In the genomic region with DNA sequence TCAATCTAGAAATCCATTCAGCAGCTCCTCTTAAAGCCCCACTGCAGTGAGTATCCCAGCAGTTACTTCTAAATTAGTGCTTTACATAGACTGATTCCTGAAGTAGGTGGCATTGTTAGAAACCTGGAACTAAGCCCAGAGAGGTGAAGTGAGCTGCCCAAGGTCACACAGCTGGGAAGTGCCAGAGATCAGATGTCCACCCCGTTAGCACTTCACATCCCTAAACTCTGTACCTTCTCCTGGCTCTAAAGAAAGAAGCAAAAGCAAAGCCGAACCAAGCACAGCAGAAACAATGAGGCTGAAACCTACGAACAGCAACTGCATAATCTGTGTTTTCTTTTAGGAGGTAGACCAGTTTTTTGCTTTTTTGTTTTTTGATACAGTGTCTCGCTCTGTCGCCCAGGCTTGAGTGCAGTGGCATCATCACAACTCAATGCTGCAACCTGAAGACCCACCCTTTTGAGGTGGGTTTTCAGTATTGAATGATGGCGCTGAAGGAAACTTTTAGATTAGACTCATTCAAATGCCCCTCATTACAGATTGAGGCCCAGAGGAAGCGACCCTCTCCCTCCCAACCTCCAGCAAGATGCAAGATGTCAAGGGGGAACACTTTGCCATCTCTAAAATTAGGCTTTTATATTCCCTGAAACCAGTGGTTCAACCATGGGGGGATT, we compare ENCODE assay signal across 9 cellular contexts. TPM values are rescaled to one million over a fixed set of nuclear protein-coding genes. Genes with fewer than 3 reads are reported as not detected.
DNase-seq lines count a peak whose midpoint lies in the region; ATAC-seq and TF ChIP-seq lines count a peak whose summit lies in the region.
"Had no signal": no experiment of that assay in that cellular context is flagged by ENCODE, and none has a peak within 500 bp of the region (broad histone marks: within the 10 kb centered on the region; RNA-seq: fewer than 3 reads in every experiment).

No MANE protein-coding gene starts in this region.

- CTCF ChIA-PET in activated B cell treated with CpG ODN at 0.5 μM for 24 hours (lab: Charles Lee), result interaction anchor here (1.0 to 11.0 kb wide), 3 partner anchors 24 to 261 kb away, joined by 5 to 84 read pairs (median 7); no protein-coding TSS in a partner anchor

- no peak for ATAC-seq in activated B cell treated with CpG ODN at 0.5 μM for 24 hours (ENCODE audit: low read depth)
- no peak for ATAC-seq in GM19463 (IDR thresholded peaks at IDR 0.05; ENCODE audit: unreplicated experiment)

- H3K27me3 Mint-ChIP-seq in activated B cell treated with CpG ODN at 0.5 μM for 24 hours (no peaks in the 10 kb centered on the region), immature natural killer cell (ENCODE audit: low read depth in 3 of 3) (peaks cover 5 to 8% (median 7%) of the 10 kb centered on the region in 3 donors)

- H3K4me1 Mint-ChIP-seq in activated B cell treated with CpG ODN at 0.5 μM for 24 hours (peaks cover 57% of the 10 kb centered on the region), immature natural killer cell (peaks cover 12 to 35% of the 10 kb centered on the region in 2 donors)

- peak overlapping the region; percentile 95 to 100 (median 99) for H3K27ac ChIP-seq in stomach

- 41 to 63% (median 48%) methylated on average over 7 of the region's 7 CpGs for WGBS in stomach, 5 donors

- TF ChIP-seq EP300 in stomach (IDR thresholded peaks at IDR 0.05), result no peak

- POLR2A ChIA-PET in activated B cell treated with CpG ODN at 0.5 μM for 24 hours (lab: Charles Lee), result interaction anchor here (0.5 to 5.6 kb wide), 11 partner anchors 9 to 996 kb away, joined by 3 to 37 read pairs (median 4); no protein-coding TSS in a partner anchor

- TF ChIP-seq CTCF in activated B cell treated with CpG ODN at 0.5 μM for 24 hours (IDR thresholded peaks at IDR 0.05), result no peak
- no peak for TF ChIP-seq CTCF in stomach (IDR thresholded peaks at IDR 0.05)

- H3K9me3 Mint-ChIP-seq in activated B cell treated with CpG ODN at 0.5 μM for 24 hours (no peaks in the 10 kb centered on the region), immature natural killer cell (no peaks in the 10 kb centered on the region)

- H3K36me3 ChIP-seq in stomach, result no peaks in the 10 kb centered on the region

- intact Hi-C loops in activated B cell treated with CpG ODN at 0.5 μM for 24 hours (cut with micrococcal nuclease), result loop anchor here (1.0 to 2.0 kb wide), 2 partner anchors 7 to 25 kb away; no protein-coding TSS in a partner anchor
- intact Hi-C loops in stomach (cut with DNase I; ENCODE audit: low total_unique reads), result no loop called here

- no peaks in the 10 kb centered on the region for H3K9me3 ChIP-seq in stomach
- H3K9me3 ChIP-seq: mucosa of descending colon had no signal

- no peak overlapping the region for H3K4me3 ChIP-seq in stomach
- H3K4me3 ChIP-seq: mucosa of descending colon had no signal

- no peaks in the 10 kb centered on the region for H3K36me3 Mint-ChIP-seq in activated B cell treated with CpG ODN at 0.5 μM for 24 hours (ENCODE audit: low read depth)
- H3K36me3 Mint-ChIP-seq in immature natural killer cell, result no peaks in the 10 kb centered on the region

- no peaks in the 10 kb centered on the region for H3K27me3 ChIP-seq in stomach

- H3K4me3 Mint-ChIP-seq in activated B cell treated with CpG ODN at 0.5 μM for 24 hours, result peak overlapping the region; percentile 68
- peak overlapping the region in 1 of 5 donors; percentile 33 for H3K4me3 Mint-ChIP-seq in immature natural killer cell

- peak; percentile 78 for DNase-seq in DMS53 (lab: John Stamatoyannopoulos, UW)
- DNase-seq in DMS53 treated with DMSO at 0.1 percent for 48 hours (lab: John Stamatoyannopoulos, UW; ENCODE audit: unreplicated experiment), result no peak
- no peak for DNase-seq in activated B cell treated with CpG ODN at 0.5 μM for 24 hours
- DNase-seq in immature natural killer cell, result no peak
- DNase-seq in stomach, result no peak
- DNase-seq in inferior parietal cortex (ENCODE audit: extremely low spot score), result no peak
- DNase-seq in NCI-H2227 (lab: John Stamatoyannopoulos, UW; ENCODE audit: unreplicated experiment), result no peak

- peaks cover 69 to 78% (median 72%) of the 10 kb centered on the region in 4 donors for H3K4me1 ChIP-seq in stomach

- H3K27ac Mint-ChIP-seq in activated B cell treated with CpG ODN at 0.5 μM for 24 hours, result no peak overlapping the region
- peak overlapping the region in 4 of 6 donors; percentile 44 to 73 (median 58) for H3K27ac Mint-ChIP-seq in immature natural killer cell

- no peak for TF ChIP-seq POLR2A in stomach (IDR thresholded peaks at IDR 0.05)

RNA-seq across cellular contexts. Expression of a gene that starts 3.2 kb away (rescaled TPM):
- total RNA-seq in activated B cell treated with CpG ODN at 0.5 μM for 24 hours (42.6 and 44.7 TPM in 2 replicates), stomach (10 to 100 TPM; 25.9 to 82.6 (median 54.3) TPM)
- polyA plus RNA-seq in immature natural killer cell (10 to 100 TPM in 1 of 3 donors, 1 to 10 TPM in 2; 3.4 to 16.9 (median 5.1) TPM), stomach (10 to 100 TPM in 2 of 3 donors, 1 to 10 TPM in 1; 9.2 to 13.6 (median 12.7) TPM)
